In the genomic region with DNA sequence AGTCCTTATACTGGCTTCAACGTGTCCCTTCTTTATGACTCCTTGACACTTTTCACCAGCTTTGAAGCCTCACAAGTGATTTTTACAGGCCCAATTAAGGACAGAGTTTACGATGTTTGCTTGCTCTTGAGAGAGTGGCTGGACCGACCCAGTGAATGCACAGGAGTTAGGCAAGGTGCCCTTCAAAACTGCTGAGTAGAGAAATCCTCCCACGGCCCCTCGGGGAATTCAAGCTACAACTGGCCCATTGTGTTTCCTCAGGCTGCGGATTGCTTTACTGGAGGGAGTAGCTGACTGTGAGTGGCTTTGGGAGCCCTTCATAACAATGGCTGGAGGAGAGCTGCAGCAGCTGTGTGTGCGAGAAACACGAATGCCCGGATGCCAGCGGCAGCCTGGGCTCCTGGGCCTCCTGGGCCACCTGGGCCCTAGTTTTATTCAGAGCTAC, we compare ENCODE assay signal across 12 cellular contexts. TPM values are rescaled to one million over a fixed set of nuclear protein-coding genes. Genes with fewer than 3 reads are reported as not detected.
DNase-seq lines count a peak whose midpoint lies in the region; ATAC-seq and TF ChIP-seq lines count a peak whose summit lies in the region.
"Had no signal": no experiment of that assay in that cellular context is flagged by ENCODE, and none has a peak within 500 bp of the region (broad histone marks: within the 10 kb centered on the region; RNA-seq: fewer than 3 reads in every experiment).

No MANE protein-coding gene starts in this region.

- no peaks in the 10 kb centered on the region for H3K27me3 ChIP-seq in mesendoderm (ENCODE audit: insufficient read depth, low read length, poor library complexity)

- no peak overlapping the region for H2BK120ac ChIP-seq in mesendoderm (ENCODE audit: low read depth, low read length)

- no peak overlapping the region for H3K56ac ChIP-seq in mesendoderm (ENCODE audit: low read length)

- no peak overlapping the region for H4K8ac ChIP-seq in mesendoderm (ENCODE audit: low read depth, low read length)

- TF ChIP-seq CTCF in lower leg skin (IDR thresholded peaks at IDR 0.05) (no peak), chondrocyte (IDR thresholded peaks at IDR 0.05) (no peak)

- H3K27ac ChIP-seq in mesendoderm (ENCODE audit: low read depth, low read length), result no peak overlapping the region
- H3K27ac ChIP-seq: C4-2B had no signal

- H3K4me2 ChIP-seq in mesendoderm (ENCODE audit: low read length), result no peak overlapping the region

- no peak overlapping the region for H3K4ac ChIP-seq in mesendoderm (ENCODE audit: low read depth, low read length)

- H2BK15ac ChIP-seq in mesendoderm (replicated peaks; ENCODE audit: low read depth), result no peak overlapping the region

- no peak for ATAC-seq in HG03520 (IDR thresholded peaks at IDR 0.05; ENCODE audit: unreplicated experiment)

- H2AK5ac ChIP-seq in mesendoderm (ENCODE audit: low read length), result no peak overlapping the region

- no peak overlapping the region for H2BK5ac ChIP-seq in mesendoderm (ENCODE audit: low read length)

- H3K27me3 Mint-ChIP-seq in chondrocyte (ENCODE audit: low read depth), result no peaks in the 10 kb centered on the region

- H3K18ac ChIP-seq in mesendoderm (ENCODE audit: low read length), result no peak overlapping the region

- no peak overlapping the region for H3K4me3 Mint-ChIP-seq in chondrocyte (ENCODE audit: unreplicated experiment)

- no peak overlapping the region for H4K5ac ChIP-seq in mesendoderm (ENCODE audit: low read length)

- TF ChIP-seq POLR2A in lower leg skin (IDR thresholded peaks at IDR 0.05), result no peak

- H3K9me3 Mint-ChIP-seq in chondrocyte (ENCODE audit: low read depth), result no peaks in the 10 kb centered on the region

- H3K36me3 Mint-ChIP-seq in chondrocyte (ENCODE audit: low read depth), result no peaks in the 10 kb centered on the region

- DNase-seq in Ammon's horn (ENCODE audit: low spot score), result peak; percentile 72
- peak; percentile 68 to 89 for DNase-seq in NCI-H187 (lab: John Stamatoyannopoulos, UW)
- peak; percentile 66 for DNase-seq in ecto neural progenitor cell (ENCODE audit: low spot score)
- DNase-seq in mesendoderm, result peak; percentile 60
- no peak for DNase-seq in lower leg skin (ENCODE audit: low spot score in 2 of 2)
- DNase-seq in activated T-cell treated with anti-CD3 and anti-CD28 coated beads for 4 hours, result no peak
- DNase-seq in chondrocyte (ENCODE audit: low spot score), result no peak
- DNase-seq: dermis blood vessel endothelial cell, Karpas-422 had no signal

- no peak overlapping the region for H3K23ac ChIP-seq in mesendoderm (ENCODE audit: low read length)

- H3K79me1 ChIP-seq in mesendoderm (ENCODE audit: low read length), result no peaks in the 10 kb centered on the region

- intact Hi-C loops in lower leg skin (cut with DNase I; ENCODE audit: low total_unique reads), result no loop called here

- H3K9ac ChIP-seq in mesendoderm (ENCODE audit: low read length), result no peak overlapping the region

- no peaks in the 10 kb centered on the region for H3K36me3 ChIP-seq in mesendoderm (ENCODE audit: control insufficient read depth, insufficient read depth, low read length)

- H3K4me1 Mint-ChIP-seq in chondrocyte (ENCODE audit: low read depth), result no peaks in the 10 kb centered on the region

- no peak overlapping the region for H3K4me3 ChIP-seq in mesendoderm (ENCODE audit: low read length)
- no peak overlapping the region for H3K4me3 ChIP-seq in lower leg skin (ENCODE audit: low read depth, poor library complexity, severe bottlenecking)
- H3K4me3 ChIP-seq: lung had no signal

- WGBS in mesendoderm (ENCODE audit: extremely low coverage, insufficient coverage, low lambda C conversion rate), result no CpG with 5 or more reads among the region's 10 CpGs
- 45 to 56% methylated on average over 6 to 10 of the region's 10 CpGs for WGBS in lower leg skin, 2 donors

- no peaks in the 10 kb centered on the region for H3K4me1 ChIP-seq in mesendoderm (ENCODE audit: control insufficient read depth, low read depth, low read length)

- no peak overlapping the region for H3K27ac Mint-ChIP-seq in chondrocyte (ENCODE audit: unreplicated experiment)

- H3K79me2 ChIP-seq in mesendoderm (ENCODE audit: control insufficient read depth, insufficient read depth, low read length), result no peaks in the 10 kb centered on the region

RNA-seq across cellular contexts. Expression of a gene that starts 50.0 kb away (rescaled TPM):
- 5.2 TPM for polyA plus RNA-seq in mesendoderm (2013, experiment 1 of 2)
- polyA plus RNA-seq in mesendoderm (2013, experiment 2 of 2), result 5.1 TPM
- total RNA-seq in lower leg skin (100 to 1,000 TPM in 3 of 4 donors, 10 to 100 TPM in 1; 95.1 to 919 (median 248) TPM), chondrocyte (91.0 to 128 TPM (median 102 TPM) in 3 replicates)

Comparison
In these comparisons a context has a peak if more than half of its experiments do, and no peak if none do; other contexts are left out.
1. DNase-seq: peak in Ammon's horn (single experiment), NCI-H187 (2 of 2), ecto neural progenitor cell (single experiment) and mesendoderm (single experiment); none in lower leg skin (0 of 2), activated T-cell treated with anti-CD3 and anti-CD28 coated beads for 4 hours (single experiment) and chondrocyte (single experiment).